18 cellular contexts compared by ENCODE assay signal in the genomic region with DNA sequence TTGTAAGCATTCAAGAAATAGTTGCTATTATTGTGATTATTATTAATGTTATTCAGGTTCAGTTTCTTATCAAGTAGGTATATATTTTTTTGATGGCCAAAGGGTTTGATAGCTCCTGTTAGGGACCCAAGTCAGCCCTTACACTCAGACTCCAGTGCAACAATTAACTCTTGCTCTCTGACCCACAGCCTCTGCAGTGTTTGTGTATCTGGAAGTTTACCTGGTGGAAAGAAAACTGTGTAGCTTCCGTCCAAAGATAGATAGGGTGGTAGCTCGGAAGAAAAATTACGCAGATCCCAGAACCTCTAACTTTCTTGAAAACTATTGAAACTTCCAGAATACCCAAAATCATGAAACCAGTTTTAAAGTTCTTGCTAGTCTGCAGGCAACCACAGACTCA. TPM values are rescaled to one million over a fixed set of nuclear protein-coding genes. Genes with fewer than 3 reads are reported as not detected.
A peak's percentile ranks its signal among the peaks of the same experiment; 100 is the strongest.
DNase-seq lines count a peak whose midpoint lies in the region; ATAC-seq and TF ChIP-seq lines count a peak whose summit lies in the region.
"Had no signal": no experiment of that assay in that cellular context is flagged by ENCODE, and none has a peak within 500 bp of the region (broad histone marks: within the 10 kb centered on the region; RNA-seq: fewer than 3 reads in every experiment).

No MANE protein-coding gene starts in this region.

- 88% methylated on average over 3 of the region's 3 CpGs for WGBS in esophagus muscularis mucosa

- H3K9me3 ChIP-seq in left ventricle myocardium inferior (replicated peaks) (peaks cover 7% of the 10 kb centered on the region), right atrium auricular region (peaks cover 0 to 8% of the 10 kb centered on the region in 2 donors), esophagus muscularis mucosa (peaks cover 0 to 7% (median 2%) of the 10 kb centered on the region in 4 donors), osteoblast (ENCODE audit: low read depth, low read length) (no peaks in the 10 kb centered on the region), vagina (no peaks in the 10 kb centered on the region), OCI-LY7 (ENCODE audit: low read length) (0 out of 2 replicates have a peak, but pooled peaks cover 6% of the 10 kb centered on the region), uterus (no peaks in the 10 kb centered on the region)

- H2AFZ ChIP-seq in osteoblast (ENCODE audit: low read length) (no peak overlapping the region), OCI-LY7 (ENCODE audit: low read length) (no peak overlapping the region)
- H2AFZ ChIP-seq: GM23338 had no signal

- TF ChIP-seq EP300 in esophagus muscularis mucosa (IDR thresholded peaks at IDR 0.05): no peak

- H3K9me2 ChIP-seq in OCI-LY7 (ENCODE audit: insufficient read depth, low read length): no peaks in the 10 kb centered on the region

- BruUV-seq in OCI-LY7 (replicated peaks; lab: Mats Ljungman, UMichigan): no TSS peak

- TF ChIP-seq POLR2A in esophagus muscularis mucosa (IDR thresholded peaks at IDR 0.05; ENCODE audit: low read depth) (no peak), vagina (IDR thresholded peaks at IDR 0.05) (no peak), uterus (IDR thresholded peaks at IDR 0.05) (no peak)

- no peak for TF ChIP-seq CTCF in left ventricle myocardium inferior (IDR thresholded peaks at IDR 0.05; ENCODE audit: borderline replicate concordance)
- TF ChIP-seq CTCF in right atrium auricular region (IDR thresholded peaks at IDR 0.05): no peak
- no peak for TF ChIP-seq CTCF in esophagus muscularis mucosa (IDR thresholded peaks at IDR 0.05)
- TF ChIP-seq CTCF in osteoblast (IDR thresholded peaks at IDR 0.05; ENCODE audit: extremely low read depth, low read depth, low read length): no peak
- TF ChIP-seq CTCF in vagina (IDR thresholded peaks at IDR 0.05): no peak
- TF ChIP-seq CTCF in OCI-LY7 (conservative IDR thresholded peaks at IDR 0.05; ENCODE audit: low read length): no peak
- no peak for TF ChIP-seq CTCF in uterus (IDR thresholded peaks at IDR 0.05)

- no peaks in the 10 kb centered on the region for H3K27me3 ChIP-seq in left ventricle myocardium inferior (ENCODE audit: low read depth)
- no peaks in the 10 kb centered on the region for H3K27me3 ChIP-seq in right atrium auricular region
- no peaks in the 10 kb centered on the region for H3K27me3 ChIP-seq in esophagus muscularis mucosa
- no peaks in the 10 kb centered on the region for H3K27me3 ChIP-seq in osteoblast (ENCODE audit: insufficient read depth, low read length)
- no peaks in the 10 kb centered on the region for H3K27me3 ChIP-seq in vagina
- no peaks in the 10 kb centered on the region for H3K27me3 ChIP-seq in uterus
- H3K27me3 ChIP-seq: BLaER1 treated with 17β-estradiol and CSF1 and Interleukin-3, amounts not matched to agents 10 nM and 100 nM had no signal

- no peaks in the 10 kb centered on the region for H3K36me3 ChIP-seq in left ventricle myocardium inferior
- no peaks in the 10 kb centered on the region for H3K36me3 ChIP-seq in right atrium auricular region
- no peaks in the 10 kb centered on the region for H3K36me3 ChIP-seq in esophagus muscularis mucosa
- no peaks in the 10 kb centered on the region for H3K36me3 ChIP-seq in osteoblast (ENCODE audit: insufficient read depth, low read length)
- no peaks in the 10 kb centered on the region for H3K36me3 ChIP-seq in vagina
- no peaks in the 10 kb centered on the region for H3K36me3 ChIP-seq in OCI-LY7 (ENCODE audit: insufficient read depth, low read length)
- no peaks in the 10 kb centered on the region for H3K36me3 ChIP-seq in uterus
- H3K36me3 ChIP-seq: BLaER1 treated with 17β-estradiol and CSF1 and Interleukin-3, amounts not matched to agents 10 nM and 100 nM had no signal

- peak overlapping the region; percentile 90 for H3K27ac ChIP-seq in left ventricle myocardium inferior (replicated peaks)
- H3K27ac ChIP-seq in right atrium auricular region: peak overlapping the region in 1 of 2 donors; percentile 90
- peak overlapping the region; percentile 81 to 87 (median 82) for H3K27ac ChIP-seq in esophagus muscularis mucosa (replicated peaks in 1 of 4)
- H3K27ac ChIP-seq in osteoblast (ENCODE audit: low read depth, low read length): peak overlapping the region; percentile 37
- H3K27ac ChIP-seq in vagina: peak overlapping the region; percentile 3
- no peak overlapping the region for H3K27ac ChIP-seq in OCI-LY7 (ENCODE audit: low read depth, low read length, poor library complexity, severe bottlenecking)
- peak overlapping the region in 1 of 2 donors; percentile 17 for H3K27ac ChIP-seq in uterus
- H3K27ac ChIP-seq: BLaER1 treated with 17β-estradiol and CSF1 and Interleukin-3, amounts not matched to agents 10 nM and 100 nM had no signal

- H3K4me2 ChIP-seq in osteoblast (ENCODE audit: insufficient read depth, low read length): peak overlapping the region; percentile 30
- no peak overlapping the region for H3K4me2 ChIP-seq in OCI-LY7 (ENCODE audit: low read length)
- H3K4me2 ChIP-seq: BLaER1 treated with 17β-estradiol and CSF1 and Interleukin-3, amounts not matched to agents 10 nM and 100 nM; GM23338 had no signal

- H3K4me3 ChIP-seq in left ventricle myocardium inferior: no peak overlapping the region
- no peak overlapping the region for H3K4me3 ChIP-seq in right atrium auricular region
- no peak overlapping the region for H3K4me3 ChIP-seq in esophagus muscularis mucosa
- no peak overlapping the region for H3K4me3 ChIP-seq in osteoblast (ENCODE audit: insufficient read depth, low read length)
- H3K4me3 ChIP-seq in vagina: no peak overlapping the region
- no peak overlapping the region for H3K4me3 ChIP-seq in OCI-LY7 (ENCODE audit: low read depth, low read length, poor library complexity, severe bottlenecking)
- no peak overlapping the region for H3K4me3 ChIP-seq in uterus
- H3K4me3 ChIP-seq: BLaER1 treated with 17β-estradiol and CSF1 and Interleukin-3, amounts not matched to agents 10 nM and 100 nM; GM12878; GM23338 had no signal

- H3K79me2 ChIP-seq in osteoblast (ENCODE audit: insufficient read depth, low read length) (no peaks in the 10 kb centered on the region), OCI-LY7 (ENCODE audit: insufficient read depth, low read depth, low read length) (no peaks in the 10 kb centered on the region)

- DNase-seq in left ventricle myocardium inferior (no peak), right atrium auricular region (ENCODE audit: low spot score) (no peak), esophagus muscularis mucosa (ENCODE audit: extremely low spot score) (no peak), osteoblast (ENCODE audit: insufficient read length, low spot score, missing footprints) (no peak), vagina (ENCODE audit: extremely low spot score in 2 of 2) (no peak), OCI-LY7 (ENCODE audit: low spot score) (no peak), uterus (no peak)
- DNase-seq: CD8-positive, alpha-beta memory T cell; COR-L47; DMS 273 treated with DMSO at 0.1 percent for 48 hours; DMS53; DND-41; HCEC 1CT had no signal

- intact Hi-C loops in left ventricle myocardium inferior (cut with micrococcal nuclease) (no loop called here), esophagus muscularis mucosa (cut with DNase I) (no loop called here), vagina (cut with DNase I) (no loop called here), OCI-LY7 (cut with micrococcal nuclease; ENCODE audit: unreplicated experiment) (no loop called here), uterus (cut with DNase I; ENCODE audit: low total_unique reads) (no loop called here)

- POLR2A ChIA-PET in OCI-LY7 (lab: Charles Lee): no interaction called here

- no peaks in the 10 kb centered on the region for H4K20me1 ChIP-seq in osteoblast (ENCODE audit: insufficient read depth, low read length)
- no peaks in the 10 kb centered on the region for H4K20me1 ChIP-seq in OCI-LY7 (ENCODE audit: insufficient read depth, low read length)
- H4K20me1 ChIP-seq: BLaER1 treated with 17β-estradiol and CSF1 and Interleukin-3, amounts not matched to agents 10 nM and 100 nM had no signal

- CTCF ChIA-PET in OCI-LY7 (lab: Charles Lee; ENCODE audit: unreplicated experiment): no interaction called here

- H3K4me1 ChIP-seq in left ventricle myocardium inferior (peaks cover 36% of the 10 kb centered on the region), right atrium auricular region (peaks cover 0 to 29% of the 10 kb centered on the region in 2 donors), esophagus muscularis mucosa (peaks cover 30 to 61% (median 43%) of the 10 kb centered on the region in 4 donors), osteoblast (ENCODE audit: insufficient read depth, low read length) (peaks cover 48% of the 10 kb centered on the region), vagina (peaks cover 15% of the 10 kb centered on the region), OCI-LY7 (ENCODE audit: insufficient read depth, low read length, poor library complexity, severe bottlenecking) (no peaks in the 10 kb centered on the region), uterus (no peaks in the 10 kb centered on the region)
- H3K4me1 ChIP-seq: BLaER1 treated with 17β-estradiol and CSF1 and Interleukin-3, amounts not matched to agents 10 nM and 100 nM had no signal

- ATAC-seq in GM19324 (IDR thresholded peaks at IDR 0.05; ENCODE audit: low FRiP score, unreplicated experiment): no peak
- ATAC-seq: GM12878, GM23338 had no signal

RNA-seq across cellular contexts. Expression of gene IGFBP2, which starts 58.6 kb away (rescaled TPM):
- total RNA-seq in left ventricle myocardium inferior: 136 TPM
- total RNA-seq in right atrium auricular region: 100 to 1,000 TPM; 255 to 508 TPM
- 100 to 1,000 TPM; 188 to 446 (median 280) TPM for total RNA-seq in esophagus muscularis mucosa
- 6.5 and 11.2 TPM in 2 replicates for total RNA-seq in osteoblast
- total RNA-seq in vagina: 82.7 TPM
- 0.66 and 0.75 TPM in 2 replicates for total RNA-seq in OCI-LY7 (2014; rRNA removed; shearing (Covaris generic))
- 0.81 TPM in 1 of 2 replicates, not detected in the other for total RNA-seq in OCI-LY7 (2022)
- 100 to 1,000 TPM in 2 of 4 donors, 10 to 100 TPM in 2; 59.5 to 398 (median 102) TPM for total RNA-seq in uterus
- total RNA-seq: B cell had no signal
